In genomic region chr10:110211455-110211843, GRCh38 we compare ENCODE assay signal across 8 cellular contexts. TPM values are rescaled to one million over a fixed set of nuclear protein-coding genes. Genes with fewer than 3 reads are reported as not detected.
DNase-seq lines count a peak whose midpoint lies in the region; ATAC-seq, FAIRE-seq and TF ChIP-seq lines count a peak whose summit lies in the region.

No MANE protein-coding gene starts in this region.

- no peak overlapping the region for H2BK120ac ChIP-seq in mesenchymal stem cell (ENCODE audit: low read depth, low read length)

- H3K27ac ChIP-seq in breast epithelium (peak overlapping the region; percentile 86 to 99), mesenchymal stem cell (ENCODE audit: low read length, poor library complexity, severe bottlenecking) (peak overlapping the region; percentile 39)

- H3K4me1 Mint-ChIP-seq in activated naive CD4-positive, alpha-beta T cell treated with anti-CD3 and anti-CD28 coated beads, Interleukin-2, amount 50 U/mL, for 24 hours: peaks cover 57% of the 10 kb centered on the region

- ATAC-seq in HG03039 (IDR thresholded peaks at IDR 0.05; ENCODE audit: unreplicated experiment): no peak

- H2BK5ac ChIP-seq in mesenchymal stem cell (ENCODE audit: low read depth, low read length, poor library complexity, severe bottlenecking): peak overlapping the region; percentile 26

- no peaks in the 10 kb centered on the region for H3K27me3 Mint-ChIP-seq in activated naive CD4-positive, alpha-beta T cell treated with anti-CD3 and anti-CD28 coated beads, Interleukin-2, amount 50 U/mL, for 24 hours

- peak overlapping the region; percentile 93 for H3K9ac ChIP-seq in mesenchymal stem cell (ENCODE audit: low read length)

- H2BK15ac ChIP-seq in mesenchymal stem cell (ENCODE audit: low read depth, poor library complexity, severe bottlenecking): no peak overlapping the region

- H4K8ac ChIP-seq in mesenchymal stem cell (ENCODE audit: low read length): peak overlapping the region; percentile 12

- DNase-seq in activated naive CD4-positive, alpha-beta T cell treated with Interleukin-2 at 50 U/mL for 16 hours: no peak
- DNase-seq in breast epithelium (ENCODE audit: low spot score in 2 of 2): no peak
- DNase-seq in mesenchymal stem cell: no peak
- DNase-seq in urothelium cell line (ENCODE audit: low spot score): peak; percentile 23
- DNase-seq in HEK293T (ENCODE audit: extremely low spot score): no peak
- DNase-seq in DMS53 treated with DMSO at 0.1 percent for 48 hours (lab: John Stamatoyannopoulos, UW; ENCODE audit: unreplicated experiment): no peak

- no peak for TF ChIP-seq CTCF in breast epithelium (IDR thresholded peaks at IDR 0.05)

- WGBS in mesenchymal stem cell: 4% methylated on average over 11 of the region's 12 CpGs

- peak overlapping the region; percentile 58 for H2AFZ ChIP-seq in mesenchymal stem cell (ENCODE audit: low read depth, low read length)

- H3K36me3 Mint-ChIP-seq in activated naive CD4-positive, alpha-beta T cell treated with anti-CD3 and anti-CD28 coated beads, Interleukin-2, amount 50 U/mL, for 24 hours: no peaks in the 10 kb centered on the region

- no peak for FAIRE-seq in urothelium cell line (lab: Jason Lieb, UNC)

- no peak overlapping the region for H4K91ac ChIP-seq in mesenchymal stem cell (ENCODE audit: low read length)

- no peak overlapping the region for H2AK5ac ChIP-seq in mesenchymal stem cell (ENCODE audit: low read length, severe bottlenecking)

- peaks cover 18% of the 10 kb centered on the region for H3K79me1 ChIP-seq in mesenchymal stem cell (replicated peaks; ENCODE audit: low read length, poor library complexity, severe bottlenecking)

- H3K4me3 ChIP-seq in breast epithelium: peak overlapping the region; percentile 66 to 89 (median 81)
- H3K4me3 ChIP-seq in mesenchymal stem cell (ENCODE audit: insufficient read depth in 1 of 2, low read depth in 1 of 2, low read length in 2 of 2): peak overlapping the region; percentile 39 to 86

- H3K9me3 ChIP-seq in breast epithelium (no peaks in the 10 kb centered on the region), mesenchymal stem cell (ENCODE audit: control insufficient read depth, low read length) (no peaks in the 10 kb centered on the region)

- H3K27me3 ChIP-seq in breast epithelium (no peaks in the 10 kb centered on the region), mesenchymal stem cell (ENCODE audit: control insufficient read depth in 1 of 2, insufficient read depth in 1 of 2, low read length in 2 of 2) (peaks cover under 1 to 5% of the 10 kb centered on the region in 2 experiments)

- no peak overlapping the region for H3K4ac ChIP-seq in mesenchymal stem cell (ENCODE audit: low read depth in 1 of 2, low read length in 2 of 2)

- H3K4me1 ChIP-seq in breast epithelium: peaks cover 0 to 10% of the 10 kb centered on the region in 2 donors
- H3K4me1 ChIP-seq in mesenchymal stem cell (ENCODE audit: control insufficient read depth, insufficient read depth, low read depth, low read length): peaks cover 7% of the 10 kb centered on the region

- no peak overlapping the region for H3K23ac ChIP-seq in mesenchymal stem cell (ENCODE audit: low read length in 2 of 2)

- CTCF ChIA-PET in HEK293T (lab: Yijun Ruan, JAX): interaction anchor here (1.5 to 2.7 kb wide), 2 partner anchors 10 to 73 kb away, joined by 5 to 9 read pairs; no protein-coding TSS in a partner anchor

- no peaks in the 10 kb centered on the region for H3K9me3 Mint-ChIP-seq in activated naive CD4-positive, alpha-beta T cell treated with anti-CD3 and anti-CD28 coated beads, Interleukin-2, amount 50 U/mL, for 24 hours

- H3K4me2 ChIP-seq in mesenchymal stem cell (ENCODE audit: low read length, poor library complexity, severe bottlenecking): peak overlapping the region; percentile 97

- peak; percentile 40 for TF ChIP-seq POLR2A in breast epithelium (IDR thresholded peaks at IDR 0.05)

- no peak overlapping the region for H3K14ac ChIP-seq in mesenchymal stem cell (ENCODE audit: low read length in 2 of 2)

- H3K18ac ChIP-seq in mesenchymal stem cell (ENCODE audit: low read depth in 1 of 2, low read length in 2 of 2): peak overlapping the region; percentile 45 to 68

- H3K36me3 ChIP-seq in breast epithelium (no peaks in the 10 kb centered on the region), mesenchymal stem cell (ENCODE audit: control insufficient read depth in 1 of 2, insufficient read depth in 2 of 2, low read depth in 1 of 2, low read length in 2 of 2) (no peaks in the 10 kb centered on the region)

- peak overlapping the region; percentile 99 for H3K27ac Mint-ChIP-seq in activated naive CD4-positive, alpha-beta T cell treated with anti-CD3 and anti-CD28 coated beads, Interleukin-2, amount 50 U/mL, for 24 hours

- peak overlapping the region in 1 of 2 experiments; percentile 34 for H2BK12ac ChIP-seq in mesenchymal stem cell (ENCODE audit: low read length in 2 of 2)

- peak overlapping the region; percentile 97 for H3K4me3 Mint-ChIP-seq in activated naive CD4-positive, alpha-beta T cell treated with anti-CD3 and anti-CD28 coated beads, Interleukin-2, amount 50 U/mL, for 24 hours

- intact Hi-C loops in breast epithelium (cut with DNase I; ENCODE audit: low total_unique reads): no loop called here

- POLR2A ChIA-PET in HEK293T (lab: Yijun Ruan, JAX): interaction anchor here (0.8 to 5.8 kb wide), 7 partner anchors 10 to 230 kb away, joined by 3 to 83 read pairs (median 6); partner anchors contain the start of gene SMNDC1

TF ChIP-seq in HEK293T, 16 proteins besides CTCF, POLR2A, EP300 and RAD21:
- no peak for TF ChIP-seq ARNT (IDR thresholded peaks at IDR 0.05)
- no peak for TF ChIP-seq SP1 (IDR thresholded peaks at IDR 0.05)
- no peak for TF ChIP-seq FOXA1 (IDR thresholded peaks at IDR 0.05)
- no peak for TF ChIP-seq SUZ12 (IDR thresholded peaks at IDR 0.05)
- TF ChIP-seq NFRKB (IDR thresholded peaks at IDR 0.05): no peak
- TF ChIP-seq FOXM1 (IDR thresholded peaks at IDR 0.05; ENCODE audit: borderline replicate concordance): no peak
- TF ChIP-seq PKNOX1 (IDR thresholded peaks at IDR 0.05): no peak
- TF ChIP-seq BHLHE40 (IDR thresholded peaks at IDR 0.05; ENCODE audit: borderline replicate concordance): no peak
- TF ChIP-seq L3MBTL2 (conservative IDR thresholded peaks at IDR 0.05): no peak; the same call in 1 of the 2 replicates
- TF ChIP-seq ZNF384 (IDR thresholded peaks at IDR 0.05): no peak
- no peak for TF ChIP-seq CTBP1 (IDR thresholded peaks at IDR 0.05; ENCODE audit: borderline replicate concordance)
- no peak for TF ChIP-seq HDGF (IDR thresholded peaks at IDR 0.05; ENCODE audit: borderline replicate concordance)
- no peak for TF ChIP-seq TARDBP (IDR thresholded peaks at IDR 0.05)

RNA-seq across cellular contexts. Expression of gene MXI1, which starts 4.0 kb away (rescaled TPM):
- total RNA-seq in breast epithelium: 100 to 1,000 TPM in 1 of 3 donors, 10 to 100 TPM in 2; 75.4 to 137 (median 79.5) TPM
- 7.8 TPM for polyA plus RNA-seq in mesenchymal stem cell (2013, experiment 1 of 2)
- 8.3 TPM for polyA plus RNA-seq in mesenchymal stem cell (2013, experiment 2 of 2)
